Comparison of ENCODE assay signal across 9 cellular contexts in genomic region chr2:218074031-218074430, GRCh38. TPM values are rescaled to one million over a fixed set of nuclear protein-coding genes. Genes with fewer than 3 reads are reported as not detected.
DNase-seq lines count a peak whose midpoint lies in the region; ATAC-seq, FAIRE-seq and TF ChIP-seq lines count a peak whose summit lies in the region.
"Had no signal": no experiment of that assay in that cellular context is flagged by ENCODE, and none has a peak within 500 bp of the region (broad histone marks: within the 10 kb centered on the region; RNA-seq: fewer than 3 reads in every experiment).

No MANE protein-coding gene starts in this region.

- H3K4me2 ChIP-seq in OCI-LY3 (ENCODE audit: low read length), result peak overlapping the region; percentile 36

- no peak overlapping the region for H3K27ac ChIP-seq in OCI-LY3 (ENCODE audit: low read length)

- H3K27me3 ChIP-seq in OCI-LY3 (ENCODE audit: low read depth, low read length), result no peaks in the 10 kb centered on the region; the same call in 1 of the 2 replicates

- H3K79me2 ChIP-seq in OCI-LY3 (ENCODE audit: low read length), result no peaks in the 10 kb centered on the region

- TF ChIP-seq CTCF in OCI-LY3 (IDR thresholded peaks at IDR 0.05; ENCODE audit: low read depth, low read length) (peak; percentile 63), epithelial cell of proximal tubule (conservative IDR thresholded peaks at IDR 0.05; ENCODE audit: low read depth, low read length) (peak; percentile 64)

- no peaks in the 10 kb centered on the region for H3K9me3 ChIP-seq in OCI-LY3 (ENCODE audit: insufficient read depth, low read length)

- peak; percentile 21 for ATAC-seq in sciatic nerve

- no peak overlapping the region for H3K4me3 ChIP-seq in OCI-LY3 (ENCODE audit: low read length)
- H3K4me3 ChIP-seq in epithelial cell of proximal tubule (ENCODE audit: low read depth, low read length), result no peak overlapping the region

- intact Hi-C loops in sciatic nerve (cut with DNase I), result loop anchor here (10.0 kb wide), 1 partner anchor 1171 kb away; the partner anchor contains the start of genes GLB1L and STK16

- no peak overlapping the region for H3K9ac ChIP-seq in OCI-LY3 (ENCODE audit: low read length)

- H4K20me1 ChIP-seq in OCI-LY3 (ENCODE audit: insufficient read depth, low read length), result no peaks in the 10 kb centered on the region

- H3K36me3 ChIP-seq in OCI-LY3 (replicated peaks; ENCODE audit: low read depth, low read length), result no peaks in the 10 kb centered on the region

- peak; percentile 26 for FAIRE-seq in GM18507 (lab: Jason Lieb, UNC)
- FAIRE-seq: endometrium had no signal

- H3K4me1 ChIP-seq in OCI-LY3 (ENCODE audit: low read length), result peaks cover 5% of the 10 kb centered on the region; the same call in 1 of the 2 replicates

- peak overlapping the region; percentile 89; the same call in 1 of the 2 replicates for H2AFZ ChIP-seq in OCI-LY3 (ENCODE audit: low read depth, low read length)

- DNase-seq in AG08395 (ENCODE audit: low spot score) (peak; percentile 17), GM18507 (ENCODE audit: extremely low spot score, insufficient read length, low read depth) (peak; percentile 25), epithelial cell of proximal tubule (ENCODE audit: low read depth) (no peak), sciatic nerve (ENCODE audit: low spot score) (no peak), middle frontal gyrus (ENCODE audit: extremely low spot score, low spot score) (no peak), T-helper 2 cell (no peak), hippocampal formation (lab: John Stamatoyannopoulos, UW) (no peak)

RNA-seq across cellular contexts. Expression of gene RUFY4, which starts 5.0 kb away (rescaled TPM):
- total RNA-seq in epithelial cell of proximal tubule (not detected in 2 replicates), sciatic nerve (0.36 TPM)

RNA-seq across cellular contexts. Expression of gene CXCR2, which starts 51.8 kb away (rescaled TPM):
- total RNA-seq in epithelial cell of proximal tubule (not detected in 2 replicates), sciatic nerve (9.1 TPM)

Comparison
In these comparisons a context has a peak if more than half of its experiments do, and no peak if none do; other contexts are left out.
1. DNase-seq: peak in AG08395 (single experiment) and GM18507 (single experiment); none in epithelial cell of proximal tubule (single experiment), sciatic nerve (single experiment), middle frontal gyrus (single experiment), T-helper 2 cell (0 of 5) and hippocampal formation (0 of 2).
2. RNA of gene CXCR2, which starts 51.8 kb away (total RNA-seq): 9.1 TPM in sciatic nerve (single experiment); not detected in epithelial cell of proximal tubule; every median in the first group is over 10 times any median in the second.